In the genomic region with DNA sequence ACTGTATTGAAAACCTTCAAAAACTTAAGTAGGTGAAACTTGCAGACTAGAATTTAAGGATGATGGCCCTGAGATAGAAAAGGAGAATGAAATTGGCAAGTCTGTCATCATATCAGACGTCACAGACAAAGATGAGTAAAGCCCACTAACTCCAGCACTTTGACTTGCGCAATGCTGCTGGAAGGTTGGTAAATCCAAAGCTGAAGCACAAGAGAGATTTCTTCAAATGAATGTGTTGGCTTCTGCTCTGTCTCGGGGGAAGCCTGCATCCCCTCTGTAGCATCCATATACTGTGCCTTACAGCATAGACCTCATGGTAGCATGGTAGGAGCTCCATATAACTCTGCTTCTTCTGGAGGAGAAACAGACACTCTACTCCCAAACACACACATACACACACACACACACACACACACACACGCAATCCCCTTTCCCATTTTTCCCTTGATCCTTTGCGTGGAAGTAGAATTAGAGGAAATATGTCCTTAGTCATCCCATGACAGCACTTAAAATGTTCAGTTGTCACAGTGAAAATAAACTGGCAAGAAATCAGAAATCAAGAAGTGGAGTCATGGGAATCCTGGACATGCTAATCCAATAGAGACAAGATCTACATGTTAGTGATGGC, we compare ENCODE assay signal across 14 cellular contexts.
A peak's percentile ranks its signal among the peaks of the same experiment; 100 is the strongest.
DNase-seq lines count a peak whose midpoint lies in the region; TF ChIP-seq lines count a peak whose summit lies in the region.
"Had no signal": no experiment of that assay in that cellular context is flagged by ENCODE, and none has a peak within 500 bp of the region (broad histone marks: within the 10 kb centered on the region; RNA-seq: fewer than 3 reads in every experiment).

No MANE protein-coding gene starts in this region.

- no peaks in the 10 kb centered on the region for H3K36me3 ChIP-seq in GM23248 (ENCODE audit: low read depth)

- no peak overlapping the region for H2AFZ ChIP-seq in GM23248

- H3K79me2 ChIP-seq in GM23248 (ENCODE audit: insufficient read depth), result no peaks in the 10 kb centered on the region

- no peak for TF ChIP-seq CTCF in fibroblast of the aortic adventitia (IDR thresholded peaks at IDR 0.05; ENCODE audit: insufficient read depth, low read length)

- H3K27ac ChIP-seq in GM23248, result peak overlapping the region; percentile 61

- no peaks in the 10 kb centered on the region for H3K9me3 ChIP-seq in GM23248 (ENCODE audit: low read depth)

- H3K9ac ChIP-seq in GM23248, result no peak overlapping the region; the same call in 1 of the 2 replicates

- no peaks in the 10 kb centered on the region for H4K20me1 ChIP-seq in GM23248 (ENCODE audit: insufficient read depth)

- in situ Hi-C loops in GM23248 (cut with MboI), result no loop called here

- H3K4me2 ChIP-seq in GM23248 (ENCODE audit: unreplicated experiment), result no peak overlapping the region

- WGBS in GM23248 (ENCODE audit: low coverage in 1 of 2, low lambda C conversion rate in 2 of 2, missing lambda C conversion rate in 2 of 2), 2 experiments, result 58 to 65% methylated on average over 5 of the region's 5 CpGs

- DNase-seq in GM23248 (peak; percentile 96), NOMO-1 treated with DMSO at 0.1 percent for 48 hours (lab: John Stamatoyannopoulos, UW; ENCODE audit: unreplicated experiment) (peak; percentile 86), fibroblast of the aortic adventitia (ENCODE audit: low read depth) (peak; percentile 91), skeletal muscle cell (ENCODE audit: low read depth) (peak; percentile 96), NCI-H510A (lab: John Stamatoyannopoulos, UW) (no peak), D341Med (ENCODE audit: low spot score) (no peak), C1 segment of cervical spinal cord (lab: John Stamatoyannopoulos, UW) (no peak), cerebellar nuclear complex (lab: John Stamatoyannopoulos, UW) (no peak)
- DNase-seq: activated naive CD8-positive, alpha-beta T cell treated with anti-CD3 and anti-CD28 coated beads for 36 hours; hippocampal formation; mammary epithelial cell; NCI-H1436 treated with DMSO at 0.1 percent for 48 hours; stimulated activated CD4-positive, alpha-beta T cell treated with anti-CD3 and anti-CD28 coated beads, Interleukin-4, amount 100 ng/mL, for 4 hours; T-helper 2 cell had no signal

- H3K4me3 ChIP-seq in GM23248 (no peak overlapping the region), fibroblast of the aortic adventitia (ENCODE audit: low read depth, low read length) (no peak overlapping the region), skeletal muscle cell (ENCODE audit: low read depth, low read length) (no peak overlapping the region)

- peaks cover 5% of the 10 kb centered on the region for H3K4me1 ChIP-seq in GM23248 (ENCODE audit: insufficient read depth)

- no peaks in the 10 kb centered on the region for H3K9me2 ChIP-seq in GM23248 (ENCODE audit: insufficient read depth)

- H3K27me3 ChIP-seq in GM23248 (replicated peaks; ENCODE audit: insufficient read depth), result no peaks in the 10 kb centered on the region

- no peaks in the 10 kb centered on the region for H3F3A ChIP-seq in GM23248 (ENCODE audit: insufficient read depth)

Comparison
In these comparisons a context has a peak if more than half of its experiments do, and no peak if none do; other contexts are left out.
1. DNase-seq: peak in GM23248 (single experiment), NOMO-1 treated with DMSO at 0.1 percent for 48 hours (single experiment), fibroblast of the aortic adventitia (single experiment) and skeletal muscle cell (single experiment); none in NCI-H510A (single experiment), D341Med (single experiment), C1 segment of cervical spinal cord (0 of 14) and cerebellar nuclear complex (0 of 2).